ENCODE assay signal across 8 cellular contexts in genomic region chr14:79278798-79279644, GRCh38.
DNase-seq lines count a peak whose midpoint lies in the region; ATAC-seq and TF ChIP-seq lines count a peak whose summit lies in the region.

No MANE protein-coding gene starts in this region.

- H3K9me3 ChIP-seq in mesenchymal stem cell (ENCODE audit: control insufficient read depth, low read length): no peaks in the 10 kb centered on the region
- H3K9me3 ChIP-seq in transverse colon: no peaks in the 10 kb centered on the region

- peak overlapping the region in 1 of 2 experiments; percentile 71 for H3K23ac ChIP-seq in mesenchymal stem cell (ENCODE audit: low read length in 2 of 2)

- peak; percentile 26 for TF ChIP-seq POLR2A in transverse colon (IDR thresholded peaks at IDR 0.05)

- no peaks in the 10 kb centered on the region for H3K79me1 ChIP-seq in mesenchymal stem cell (replicated peaks; ENCODE audit: low read length, poor library complexity, severe bottlenecking)

- TF ChIP-seq CTCF in epithelial cell of proximal tubule (conservative IDR thresholded peaks at IDR 0.05; ENCODE audit: low read depth, low read length): no peak
- no peak for TF ChIP-seq CTCF in transverse colon (IDR thresholded peaks at IDR 0.05)

- under 1% methylated on average over 61 of the region's 67 CpGs for whole genome bisulfite sequencing in mesenchymal stem cell
- 6% methylated on average over 63 of the region's 67 CpGs; no CpG with 5 or more reads in 1 of the 2 donors for WGBS in transverse colon (ENCODE audit: low coverage in 1 of 2), 2 donors

- peak overlapping the region; percentile 60 for H2BK15ac ChIP-seq in mesenchymal stem cell (ENCODE audit: low read depth, poor library complexity, severe bottlenecking)

- intact Hi-C loops in transverse colon (cut with DNase I; ENCODE audit: low total_unique reads): no loop called here

- peak overlapping the region; percentile 87 for H2AFZ ChIP-seq in mesenchymal stem cell (ENCODE audit: low read depth, low read length)

- H3K4me1 ChIP-seq in mesenchymal stem cell (ENCODE audit: control insufficient read depth, insufficient read depth, low read depth, low read length): peaks cover 13% of the 10 kb centered on the region
- peaks cover 0 to 19% (median 7%) of the 10 kb centered on the region in 4 donors for H3K4me1 ChIP-seq in transverse colon

- no peak for ATAC-seq in HG02763 (IDR thresholded peaks at IDR 0.05; ENCODE audit: unreplicated experiment)

- no peak overlapping the region for H2BK120ac ChIP-seq in mesenchymal stem cell (ENCODE audit: low read depth, low read length)

- H2AK5ac ChIP-seq in mesenchymal stem cell (ENCODE audit: low read length, severe bottlenecking): no peak overlapping the region

- H3K27ac ChIP-seq in mesenchymal stem cell (ENCODE audit: low read length, poor library complexity, severe bottlenecking) (no peak overlapping the region), transverse colon (peak overlapping the region; percentile 55 to 70 (median 62))

- H3K4me3 ChIP-seq in epithelial cell of proximal tubule (ENCODE audit: low read depth, low read length) (peak overlapping the region; percentile 63), mesenchymal stem cell (ENCODE audit: insufficient read depth in 1 of 2, low read depth in 1 of 2, low read length in 2 of 2) (peak overlapping the region; percentile 64 to 80), transverse colon (peak overlapping the region; percentile 33 to 59 (median 44))

- H3K36me3 ChIP-seq in mesenchymal stem cell (ENCODE audit: control insufficient read depth in 1 of 2, insufficient read depth in 2 of 2, low read depth in 1 of 2, low read length in 2 of 2) (no peaks in the 10 kb centered on the region), transverse colon (no peaks in the 10 kb centered on the region)

- H3K4ac ChIP-seq in mesenchymal stem cell (ENCODE audit: low read depth in 1 of 2, low read length in 2 of 2): no peak overlapping the region

- H3K14ac ChIP-seq in mesenchymal stem cell (ENCODE audit: low read length in 2 of 2): peak overlapping the region in 1 of 2 experiments; percentile 83

- peak overlapping the region; percentile 10 for H4K8ac ChIP-seq in mesenchymal stem cell (ENCODE audit: low read length)

- peak overlapping the region; percentile 100 for H3K4me2 ChIP-seq in mesenchymal stem cell (ENCODE audit: low read length, poor library complexity, severe bottlenecking)

- H4K91ac ChIP-seq in mesenchymal stem cell (ENCODE audit: low read length): no peak overlapping the region

- H3K27me3 ChIP-seq in mesenchymal stem cell (ENCODE audit: control insufficient read depth in 1 of 2, insufficient read depth in 1 of 2, low read length in 2 of 2): peaks cover 48 to 73% of the 10 kb centered on the region in 2 experiments
- H3K27me3 ChIP-seq in transverse colon: peaks cover 59% of the 10 kb centered on the region

- no peak overlapping the region for H2BK5ac ChIP-seq in mesenchymal stem cell (ENCODE audit: low read depth, low read length, poor library complexity, severe bottlenecking)

- H2BK12ac ChIP-seq in mesenchymal stem cell (ENCODE audit: low read length in 2 of 2): peak overlapping the region in 1 of 2 experiments; percentile 87

- DNase-seq in Caki2 (ENCODE audit: low read depth): peak; percentile 90
- peak; percentile 87 for DNase-seq in HK-2 (ENCODE audit: unreplicated experiment)
- peak; percentile 37 for DNase-seq in RPMI7951 (ENCODE audit: low read depth)
- DNase-seq in epithelial cell of proximal tubule (ENCODE audit: low read depth): peak; percentile 59
- DNase-seq in mesenchymal stem cell: peak; percentile 91
- DNase-seq in transverse colon: peak; percentile 82
- DNase-seq in GDM1 (lab: John Stamatoyannopoulos, UW): no peak

- peak overlapping the region; percentile 54 for H3K9ac ChIP-seq in mesenchymal stem cell (ENCODE audit: low read length)

- TF ChIP-seq EP300 in transverse colon (IDR thresholded peaks at IDR 0.05; ENCODE audit: low read depth): no peak

- in situ Hi-C loops in Caki2 (cut with HindIII; ENCODE audit: low pct_unique_long_range_greater_than_20kb, low sequenced_read_pairs) (no loop called here), transverse colon (cut with MboI; ENCODE audit: low pct_ligation_motif_present in 1 of 4, low pct_unique_long_range_greater_than_20kb in 1 of 4, low sequenced_read_pairs in 3 of 4) (no loop called here)

- H3K18ac ChIP-seq in mesenchymal stem cell (ENCODE audit: low read depth in 1 of 2, low read length in 2 of 2): peak overlapping the region in 1 of 2 experiments; percentile 63
